In the genomic region with DNA sequence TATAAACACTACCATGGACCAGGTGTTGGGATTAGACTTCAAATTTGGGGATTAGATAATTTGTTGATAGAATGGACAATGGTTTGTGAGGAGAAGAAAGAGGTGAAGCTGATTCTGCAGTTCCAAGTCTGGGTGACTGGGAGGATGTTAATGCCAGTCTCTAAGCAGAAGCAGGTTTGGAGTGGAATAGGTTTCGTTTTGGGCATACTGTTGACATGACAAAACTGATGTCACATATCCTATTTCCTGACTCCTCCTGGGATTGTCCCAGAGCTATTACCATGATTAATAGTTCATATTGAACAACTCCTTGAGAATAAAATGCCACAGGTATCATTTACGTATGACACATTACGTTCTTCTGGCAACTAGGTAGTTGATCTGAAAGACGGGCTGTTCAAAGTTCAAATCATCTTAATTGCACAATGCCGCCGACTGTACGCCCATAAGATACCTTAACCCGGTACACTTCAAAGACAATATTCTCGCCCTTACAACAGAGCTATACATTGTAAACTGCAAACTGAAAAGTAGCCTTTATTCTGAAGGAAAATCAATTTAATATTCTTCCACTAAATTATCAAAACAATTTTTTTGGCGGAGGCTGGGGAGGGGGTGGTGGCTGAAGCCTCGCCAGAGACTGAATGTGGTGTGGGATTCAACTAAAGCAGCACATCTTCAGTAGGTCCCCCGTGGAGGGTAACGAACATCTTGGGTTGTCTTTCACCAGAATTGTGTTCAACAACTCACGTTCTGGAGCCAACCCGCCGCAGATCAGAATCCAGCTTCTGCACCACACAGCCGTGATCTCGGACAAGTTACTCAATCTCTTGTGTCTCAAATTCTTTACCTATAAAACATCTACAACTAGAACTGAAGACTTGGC, we compare ENCODE assay signal across 1 cellular context.
TF ChIP-seq lines count a peak whose summit lies in the region.

No MANE protein-coding gene starts in this region.

TF ChIP-seq in K562, 482 proteins besides CTCF, POLR2A, EP300 and RAD21 (continued from another document and continues in another):
- TF ChIP-seq, protein P1, sequence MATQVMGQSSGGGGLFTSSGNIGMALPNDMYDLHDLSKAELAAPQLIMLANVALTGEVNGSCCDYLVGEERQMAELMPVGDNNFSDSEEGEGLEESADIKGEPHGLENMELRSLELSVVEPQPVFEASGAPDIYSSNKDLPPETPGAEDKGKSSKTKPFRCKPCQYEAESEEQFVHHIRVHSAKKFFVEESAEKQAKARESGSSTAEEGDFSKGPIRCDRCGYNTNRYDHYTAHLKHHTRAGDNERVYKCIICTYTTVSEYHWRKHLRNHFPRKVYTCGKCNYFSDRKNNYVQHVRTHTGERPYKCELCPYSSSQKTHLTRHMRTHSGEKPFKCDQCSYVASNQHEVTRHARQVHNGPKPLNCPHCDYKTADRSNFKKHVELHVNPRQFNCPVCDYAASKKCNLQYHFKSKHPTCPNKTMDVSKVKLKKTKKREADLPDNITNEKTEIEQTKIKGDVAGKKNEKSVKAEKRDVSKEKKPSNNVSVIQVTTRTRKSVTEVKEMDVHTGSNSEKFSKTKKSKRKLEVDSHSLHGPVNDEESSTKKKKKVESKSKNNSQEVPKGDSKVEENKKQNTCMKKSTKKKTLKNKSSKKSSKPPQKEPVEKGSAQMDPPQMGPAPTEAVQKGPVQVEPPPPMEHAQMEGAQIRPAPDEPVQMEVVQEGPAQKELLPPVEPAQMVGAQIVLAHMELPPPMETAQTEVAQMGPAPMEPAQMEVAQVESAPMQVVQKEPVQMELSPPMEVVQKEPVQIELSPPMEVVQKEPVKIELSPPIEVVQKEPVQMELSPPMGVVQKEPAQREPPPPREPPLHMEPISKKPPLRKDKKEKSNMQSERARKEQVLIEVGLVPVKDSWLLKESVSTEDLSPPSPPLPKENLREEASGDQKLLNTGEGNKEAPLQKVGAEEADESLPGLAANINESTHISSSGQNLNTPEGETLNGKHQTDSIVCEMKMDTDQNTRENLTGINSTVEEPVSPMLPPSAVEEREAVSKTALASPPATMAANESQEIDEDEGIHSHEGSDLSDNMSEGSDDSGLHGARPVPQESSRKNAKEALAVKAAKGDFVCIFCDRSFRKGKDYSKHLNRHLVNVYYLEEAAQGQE (CRISPR knock-in tag; IDR thresholded peaks at IDR 0.05; ENCODE audit: low read depth) = no peak
- TF ChIP-seq HDAC3 (IDR thresholded peaks at IDR 0.05; ENCODE audit: borderline replicate concordance, partially characterized antibody) = no peak
- 0 out of 2 replicates have a peak, but pooled peaks have one; percentile 37 for TF ChIP-seq ZNF175 (CRISPR knock-in tag; IDR thresholded peaks at IDR 0.05; ENCODE audit: low read depth)
- TF ChIP-seq ZNF24 (IDR thresholded peaks at IDR 0.05) = no peak
- TF ChIP-seq CEBPG (CRISPR knock-in tag; IDR thresholded peaks at IDR 0.05) = peak; percentile 70
- TF ChIP-seq CEBPG (tag; conservative IDR thresholded peaks at IDR 0.05 in 1 of 2, IDR thresholded peaks at IDR 0.05 in 1 of 2) = peak; percentile 60 to 93
- no peak for TF ChIP-seq POLR3G (IDR thresholded peaks at IDR 0.05; ENCODE audit: extremely low read depth, insufficient read length, insufficient replicate concordance)
- TF ChIP-seq HCFC1 (IDR thresholded peaks at IDR 0.05; ENCODE audit: low read depth, low read length) = no peak
- TF ChIP-seq BMI1 (IDR thresholded peaks at IDR 0.05; ENCODE audit: low read length) = no peak
- no peak for TF ChIP-seq RBFOX2 (IDR thresholded peaks at IDR 0.05; ENCODE audit: low read depth, low read length)
- no peak for TF ChIP-seq ZBED1 (IDR thresholded peaks at IDR 0.05)
- TF ChIP-seq TEAD4 (IDR thresholded peaks at IDR 0.05; ENCODE audit: low read length) = no peak; the same call in 1 of the 2 replicates
- TF ChIP-seq TEAD4 (CRISPR knock-in tag; IDR thresholded peaks at IDR 0.05; ENCODE audit: borderline replicate concordance) = no peak
- TF ChIP-seq ATF1 (CRISPR knock-in tag; IDR thresholded peaks at IDR 0.05) = no peak
- TF ChIP-seq ATF1 (tag; IDR thresholded peaks at IDR 0.05) = 0 out of 2 replicates have a peak, but pooled peaks have one; percentile 32
- TF ChIP-seq C11orf30 (IDR thresholded peaks at IDR 0.05; ENCODE audit: low read depth) = peak; percentile 47; the same call in 1 of the 2 replicates
- TF ChIP-seq SP2 (IDR thresholded peaks at IDR 0.05; ENCODE audit: extremely low read depth, low read depth, low read length, poor library complexity, severe bottlenecking) = no peak
- TF ChIP-seq PURB (CRISPR knock-in tag; IDR thresholded peaks at IDR 0.05; ENCODE audit: low read depth) = no peak
- TF ChIP-seq, protein P2, sequence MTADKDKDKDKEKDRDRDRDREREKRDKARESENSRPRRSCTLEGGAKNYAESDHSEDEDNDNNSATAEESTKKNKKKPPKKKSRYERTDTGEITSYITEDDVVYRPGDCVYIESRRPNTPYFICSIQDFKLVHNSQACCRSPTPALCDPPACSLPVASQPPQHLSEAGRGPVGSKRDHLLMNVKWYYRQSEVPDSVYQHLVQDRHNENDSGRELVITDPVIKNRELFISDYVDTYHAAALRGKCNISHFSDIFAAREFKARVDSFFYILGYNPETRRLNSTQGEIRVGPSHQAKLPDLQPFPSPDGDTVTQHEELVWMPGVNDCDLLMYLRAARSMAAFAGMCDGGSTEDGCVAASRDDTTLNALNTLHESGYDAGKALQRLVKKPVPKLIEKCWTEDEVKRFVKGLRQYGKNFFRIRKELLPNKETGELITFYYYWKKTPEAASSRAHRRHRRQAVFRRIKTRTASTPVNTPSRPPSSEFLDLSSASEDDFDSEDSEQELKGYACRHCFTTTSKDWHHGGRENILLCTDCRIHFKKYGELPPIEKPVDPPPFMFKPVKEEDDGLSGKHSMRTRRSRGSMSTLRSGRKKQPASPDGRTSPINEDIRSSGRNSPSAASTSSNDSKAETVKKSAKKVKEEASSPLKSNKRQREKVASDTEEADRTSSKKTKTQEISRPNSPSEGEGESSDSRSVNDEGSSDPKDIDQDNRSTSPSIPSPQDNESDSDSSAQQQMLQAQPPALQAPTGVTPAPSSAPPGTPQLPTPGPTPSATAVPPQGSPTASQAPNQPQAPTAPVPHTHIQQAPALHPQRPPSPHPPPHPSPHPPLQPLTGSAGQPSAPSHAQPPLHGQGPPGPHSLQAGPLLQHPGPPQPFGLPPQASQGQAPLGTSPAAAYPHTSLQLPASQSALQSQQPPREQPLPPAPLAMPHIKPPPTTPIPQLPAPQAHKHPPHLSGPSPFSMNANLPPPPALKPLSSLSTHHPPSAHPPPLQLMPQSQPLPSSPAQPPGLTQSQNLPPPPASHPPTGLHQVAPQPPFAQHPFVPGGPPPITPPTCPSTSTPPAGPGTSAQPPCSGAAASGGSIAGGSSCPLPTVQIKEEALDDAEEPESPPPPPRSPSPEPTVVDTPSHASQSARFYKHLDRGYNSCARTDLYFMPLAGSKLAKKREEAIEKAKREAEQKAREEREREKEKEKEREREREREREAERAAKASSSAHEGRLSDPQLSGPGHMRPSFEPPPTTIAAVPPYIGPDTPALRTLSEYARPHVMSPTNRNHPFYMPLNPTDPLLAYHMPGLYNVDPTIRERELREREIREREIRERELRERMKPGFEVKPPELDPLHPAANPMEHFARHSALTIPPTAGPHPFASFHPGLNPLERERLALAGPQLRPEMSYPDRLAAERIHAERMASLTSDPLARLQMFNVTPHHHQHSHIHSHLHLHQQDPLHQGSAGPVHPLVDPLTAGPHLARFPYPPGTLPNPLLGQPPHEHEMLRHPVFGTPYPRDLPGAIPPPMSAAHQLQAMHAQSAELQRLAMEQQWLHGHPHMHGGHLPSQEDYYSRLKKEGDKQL (CRISPR knock-in tag; IDR thresholded peaks at IDR 0.05; ENCODE audit: borderline replicate concordance) = no peak
- TF ChIP-seq, protein P3, sequence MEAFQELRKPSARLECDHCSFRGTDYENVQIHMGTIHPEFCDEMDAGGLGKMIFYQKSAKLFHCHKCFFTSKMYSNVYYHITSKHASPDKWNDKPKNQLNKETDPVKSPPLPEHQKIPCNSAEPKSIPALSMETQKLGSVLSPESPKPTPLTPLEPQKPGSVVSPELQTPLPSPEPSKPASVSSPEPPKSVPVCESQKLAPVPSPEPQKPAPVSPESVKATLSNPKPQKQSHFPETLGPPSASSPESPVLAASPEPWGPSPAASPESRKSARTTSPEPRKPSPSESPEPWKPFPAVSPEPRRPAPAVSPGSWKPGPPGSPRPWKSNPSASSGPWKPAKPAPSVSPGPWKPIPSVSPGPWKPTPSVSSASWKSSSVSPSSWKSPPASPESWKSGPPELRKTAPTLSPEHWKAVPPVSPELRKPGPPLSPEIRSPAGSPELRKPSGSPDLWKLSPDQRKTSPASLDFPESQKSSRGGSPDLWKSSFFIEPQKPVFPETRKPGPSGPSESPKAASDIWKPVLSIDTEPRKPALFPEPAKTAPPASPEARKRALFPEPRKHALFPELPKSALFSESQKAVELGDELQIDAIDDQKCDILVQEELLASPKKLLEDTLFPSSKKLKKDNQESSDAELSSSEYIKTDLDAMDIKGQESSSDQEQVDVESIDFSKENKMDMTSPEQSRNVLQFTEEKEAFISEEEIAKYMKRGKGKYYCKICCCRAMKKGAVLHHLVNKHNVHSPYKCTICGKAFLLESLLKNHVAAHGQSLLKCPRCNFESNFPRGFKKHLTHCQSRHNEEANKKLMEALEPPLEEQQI (IDR thresholded peaks at IDR 0.05) = no peak
- TF ChIP-seq ZNF232 (CRISPR knock-in tag; IDR thresholded peaks at IDR 0.05) = no peak
- no peak for TF ChIP-seq EGR1 (conservative IDR thresholded peaks at IDR 0.05)
- TF ChIP-seq ATF7 (IDR thresholded peaks at IDR 0.05) = no peak
- TF ChIP-seq NR1H2 (CRISPR knock-in tag; IDR thresholded peaks at IDR 0.05) = no peak
- no peak for TF ChIP-seq POLR2H (tag; IDR thresholded peaks at IDR 0.05; ENCODE audit: low read depth)
- TF ChIP-seq ZNF41 (CRISPR knock-in tag; conservative IDR thresholded peaks at IDR 0.05) = no peak
- TF ChIP-seq, protein P4, sequence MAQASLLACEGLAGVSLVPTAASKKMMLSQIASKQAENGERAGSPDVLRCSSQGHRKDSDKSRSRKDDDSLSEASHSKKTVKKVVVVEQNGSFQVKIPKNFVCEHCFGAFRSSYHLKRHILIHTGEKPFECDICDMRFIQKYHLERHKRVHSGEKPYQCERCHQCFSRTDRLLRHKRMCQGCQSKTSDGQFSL (CRISPR knock-in tag; IDR thresholded peaks at IDR 0.05) = no peak
- TF ChIP-seq, protein P4 (tag; IDR thresholded peaks at IDR 0.05) = no peak
- TF ChIP-seq KDM2B (CRISPR knock-in tag; IDR thresholded peaks at IDR 0.05) = no peak
- no peak for TF ChIP-seq TSC22D4 (tag; IDR thresholded peaks at IDR 0.05)
- TF ChIP-seq HDAC8 (tag; IDR thresholded peaks at IDR 0.05) = no peak
- no peak for TF ChIP-seq SPI1 (IDR thresholded peaks at IDR 0.05; ENCODE audit: borderline replicate concordance, low read depth, low read length)
- no peak for TF ChIP-seq MCM2 (IDR thresholded peaks at IDR 0.05; ENCODE audit: low read depth)
- 0 out of 3 replicates have a peak, but pooled peaks of 1 of the 2 experiments have one; percentile 23 for TF ChIP-seq CBX3 (IDR thresholded peaks at IDR 0.05; ENCODE audit: borderline replicate concordance in 1 of 2, low read length in 2 of 2)
- TF ChIP-seq, protein P5, sequence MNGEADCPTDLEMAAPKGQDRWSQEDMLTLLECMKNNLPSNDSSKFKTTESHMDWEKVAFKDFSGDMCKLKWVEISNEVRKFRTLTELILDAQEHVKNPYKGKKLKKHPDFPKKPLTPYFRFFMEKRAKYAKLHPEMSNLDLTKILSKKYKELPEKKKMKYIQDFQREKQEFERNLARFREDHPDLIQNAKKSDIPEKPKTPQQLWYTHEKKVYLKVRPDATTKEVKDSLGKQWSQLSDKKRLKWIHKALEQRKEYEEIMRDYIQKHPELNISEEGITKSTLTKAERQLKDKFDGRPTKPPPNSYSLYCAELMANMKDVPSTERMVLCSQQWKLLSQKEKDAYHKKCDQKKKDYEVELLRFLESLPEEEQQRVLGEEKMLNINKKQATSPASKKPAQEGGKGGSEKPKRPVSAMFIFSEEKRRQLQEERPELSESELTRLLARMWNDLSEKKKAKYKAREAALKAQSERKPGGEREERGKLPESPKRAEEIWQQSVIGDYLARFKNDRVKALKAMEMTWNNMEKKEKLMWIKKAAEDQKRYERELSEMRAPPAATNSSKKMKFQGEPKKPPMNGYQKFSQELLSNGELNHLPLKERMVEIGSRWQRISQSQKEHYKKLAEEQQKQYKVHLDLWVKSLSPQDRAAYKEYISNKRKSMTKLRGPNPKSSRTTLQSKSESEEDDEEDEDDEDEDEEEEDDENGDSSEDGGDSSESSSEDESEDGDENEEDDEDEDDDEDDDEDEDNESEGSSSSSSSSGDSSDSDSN (IDR thresholded peaks at IDR 0.05; ENCODE audit: borderline replicate concordance in 1 of 2, low read depth in 2 of 2, low read length in 2 of 2) = 0 out of 4 replicates have a peak, but pooled peaks of 1 of the 2 experiments have one; percentile 32
- TF ChIP-seq HMG20A (CRISPR knock-in tag; conservative IDR thresholded peaks at IDR 0.05) = no peak
- TF ChIP-seq TCF7L2 (IDR thresholded peaks at IDR 0.05; ENCODE audit: low read depth, low read length) = no peak
- no peak for TF ChIP-seq NFYB (IDR thresholded peaks at IDR 0.05; ENCODE audit: extremely low read depth, insufficient read length)
- peak; percentile 95 for TF ChIP-seq CEBPB (tag; IDR thresholded peaks at IDR 0.05)
- TF ChIP-seq SMAD4 (CRISPR knock-in tag; conservative IDR thresholded peaks at IDR 0.05) = no peak
- TF ChIP-seq, protein P6, sequence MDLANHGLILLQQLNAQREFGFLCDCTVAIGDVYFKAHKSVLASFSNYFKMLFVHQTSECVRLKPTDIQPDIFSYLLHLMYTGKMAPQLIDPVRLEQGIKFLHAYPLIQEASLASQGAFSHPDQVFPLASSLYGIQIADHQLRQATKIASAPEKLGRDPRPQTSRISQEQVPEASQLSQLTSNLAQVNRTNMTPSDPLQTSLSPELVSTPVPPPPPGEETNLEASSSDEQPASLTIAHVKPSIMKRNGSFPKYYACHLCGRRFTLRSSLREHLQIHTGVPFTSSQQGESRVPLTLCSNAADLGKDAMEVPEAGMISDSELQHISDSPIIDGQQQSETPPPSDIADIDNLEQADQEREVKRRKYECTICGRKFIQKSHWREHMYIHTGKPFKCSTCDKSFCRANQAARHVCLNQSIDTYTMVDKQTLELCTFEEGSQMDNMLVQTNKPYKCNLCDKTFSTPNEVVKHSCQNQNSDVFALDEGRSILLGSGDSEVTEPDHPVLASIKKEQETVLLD (IDR thresholded peaks at IDR 0.05) = no peak
- no peak for TF ChIP-seq POLR2AphosphoS5 (IDR thresholded peaks at IDR 0.05; ENCODE audit: control insufficient read depth, insufficient read depth, low read depth, low read length)
- TF ChIP-seq ZNF165 (CRISPR knock-in tag; IDR thresholded peaks at IDR 0.05; ENCODE audit: borderline replicate concordance) = no peak
- TF ChIP-seq, protein P7, sequence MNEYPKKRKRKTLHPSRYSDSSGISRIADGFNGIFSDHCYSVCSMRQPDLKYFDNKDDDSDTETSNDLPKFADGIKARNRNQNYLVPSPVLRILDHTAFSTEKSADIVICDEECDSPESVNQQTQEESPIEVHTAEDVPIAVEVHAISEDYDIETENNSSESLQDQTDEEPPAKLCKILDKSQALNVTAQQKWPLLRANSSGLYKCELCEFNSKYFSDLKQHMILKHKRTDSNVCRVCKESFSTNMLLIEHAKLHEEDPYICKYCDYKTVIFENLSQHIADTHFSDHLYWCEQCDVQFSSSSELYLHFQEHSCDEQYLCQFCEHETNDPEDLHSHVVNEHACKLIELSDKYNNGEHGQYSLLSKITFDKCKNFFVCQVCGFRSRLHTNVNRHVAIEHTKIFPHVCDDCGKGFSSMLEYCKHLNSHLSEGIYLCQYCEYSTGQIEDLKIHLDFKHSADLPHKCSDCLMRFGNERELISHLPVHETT (CRISPR knock-in tag; conservative IDR thresholded peaks at IDR 0.05 in 1 of 2, IDR thresholded peaks at IDR 0.05 in 1 of 2) = peak in 1 of 2 experiments; percentile 34; a peak in 1 of 4 replicates
- no peak for TF ChIP-seq HDAC1 (IDR thresholded peaks at IDR 0.05)
